ENCODE assay signal across 22 cellular contexts in the genomic region with DNA sequence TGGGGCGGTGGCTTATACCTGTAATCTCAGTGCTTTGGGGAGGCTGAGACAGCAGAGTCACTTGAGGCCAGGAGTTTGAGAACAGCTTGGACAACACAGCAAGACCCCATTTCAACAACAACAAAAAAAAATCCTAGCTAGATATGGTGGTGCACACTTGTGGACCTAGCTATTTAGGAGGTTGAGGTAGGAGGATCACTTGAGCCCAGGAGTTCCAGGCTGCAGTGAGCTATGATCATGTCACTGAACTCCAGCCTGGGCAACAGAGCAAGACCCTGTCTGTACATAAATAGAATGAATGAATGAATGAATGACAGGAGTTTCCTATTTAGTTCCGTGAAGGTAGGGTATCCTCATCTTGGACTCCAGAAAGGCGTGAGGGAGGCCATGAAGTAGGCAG.
DNase-seq lines count a peak whose midpoint lies in the region; FAIRE-seq and TF ChIP-seq lines count a peak whose summit lies in the region.
"Had no signal": no experiment of that assay in that cellular context is flagged by ENCODE, and none has a peak within 500 bp of the region (broad histone marks: within the 10 kb centered on the region; RNA-seq: fewer than 3 reads in every experiment).

No MANE protein-coding gene starts in this region.

- peak overlapping the region; percentile 71 for H3K4me2 ChIP-seq in H9 (ENCODE audit: insufficient read depth, insufficient read length, low read length)
- H3K4me2 ChIP-seq in PC-9 = peak overlapping the region; percentile 93
- peak overlapping the region; percentile 71 to 85; a peak in 2 of 4 replicates for H3K4me2 ChIP-seq in H1 (ENCODE audit: insufficient read depth in 1 of 2, low read depth in 2 of 2, low read length in 2 of 2)
- H3K4me2 ChIP-seq in neural cell (ENCODE audit: low read length) = no peak overlapping the region

- H4K8ac ChIP-seq in H9 (replicated peaks; ENCODE audit: insufficient read length, low read depth, low read length) = no peak overlapping the region
- no peak overlapping the region for H4K8ac ChIP-seq in H1 (ENCODE audit: extremely low read depth, insufficient read depth, low read length)

- no peak for FAIRE-seq in H1 (lab: Jason Lieb, UNC)
- FAIRE-seq: GM12891, RCC 7860 had no signal

- H3K4me3 Mint-ChIP-seq in H9 (peak overlapping the region; percentile 57 to 72; a peak in 3 of 5 replicates), osteocyte (ENCODE audit: unreplicated experiment) (no peak overlapping the region)
- H3K4me3 Mint-ChIP-seq: CD4-positive, alpha-beta T cell; IgD-negative memory B cell had no signal

- H3K9ac ChIP-seq in H9 (ENCODE audit: extremely low read depth, insufficient read length, low read length) (no peak overlapping the region), H1 (replicated peaks in 1 of 4; ENCODE audit: extremely low read depth in 1 of 4, low read depth in 3 of 4, low read length in 3 of 4) (no peak overlapping the region), neural cell (ENCODE audit: low read length) (no peak overlapping the region)
- H3K9ac ChIP-seq: BLaER1, GM23248 had no signal

- H2BK15ac ChIP-seq in H9 (ENCODE audit: low read depth, low read length) (no peak overlapping the region), H1 (ENCODE audit: low read length) (no peak overlapping the region)

- H4K91ac ChIP-seq in H9 (ENCODE audit: insufficient read length, low read depth, low read length) (no peak overlapping the region), H1 (replicated peaks; ENCODE audit: insufficient read length, low read length) (no peak overlapping the region)

- H3K36me3 ChIP-seq in PC-9 (ENCODE audit: low read depth) (no peaks in the 10 kb centered on the region), H1 (ENCODE audit: control insufficient read depth in 2 of 4, insufficient read depth in 4 of 4, low read length in 3 of 4) (no peaks in the 10 kb centered on the region), neural cell (ENCODE audit: insufficient read depth, low read length) (no peaks in the 10 kb centered on the region)
- H3K36me3 ChIP-seq: BLaER1, SJCRH30 had no signal

- POLR2A ChIA-PET in PC-9 (lab: Charles Lee; ENCODE audit: unreplicated experiment) = no interaction called here
- POLR2A ChIA-PET in H1 (lab: Charles Lee; ENCODE audit: partially characterized antibody) = no interaction called here

- H3K9me2 ChIP-seq in PC-9 (ENCODE audit: insufficient read depth) (no peaks in the 10 kb centered on the region), neural cell (ENCODE audit: insufficient read depth, low read length) (no peaks in the 10 kb centered on the region)

- H4K20me1 ChIP-seq in H9 (ENCODE audit: control insufficient read depth, insufficient read depth, insufficient read length) (no peaks in the 10 kb centered on the region), PC-9 (ENCODE audit: insufficient read depth) (no peaks in the 10 kb centered on the region), H1 (replicated peaks in 1 of 2; ENCODE audit: control insufficient read depth in 1 of 2, insufficient read depth in 2 of 2, low read length in 2 of 2) (peaks cover 2 to 12% of the 10 kb centered on the region in 2 experiments), neural cell (ENCODE audit: insufficient read depth) (no peaks in the 10 kb centered on the region)

- H2BK120ac ChIP-seq in H9 (ENCODE audit: low read depth, low read length, poor library complexity, severe bottlenecking) (no peak overlapping the region), H1 (replicated peaks; ENCODE audit: low read depth, low read length) (no peak overlapping the region)

- TF ChIP-seq CTCF in H9 (conservative IDR thresholded peaks at IDR 0.05) (no peak), PC-9 (conservative IDR thresholded peaks at IDR 0.05) (no peak), H1 (IDR thresholded peaks at IDR 0.05; ENCODE audit: control extremely low read depth in 1 of 3, insufficient read depth in 1 of 3, low read depth in 1 of 3, low read length in 3 of 3) (no peak), neural cell (IDR thresholded peaks at IDR 0.05; ENCODE audit: poor library complexity, severe bottlenecking) (no peak), osteocyte (IDR thresholded peaks at IDR 0.05) (no peak)

- H2BK5ac ChIP-seq in H9 (ENCODE audit: insufficient read length, low read length) (no peak overlapping the region), H1 (ENCODE audit: low read depth, low read length) (no peak overlapping the region)

- H3K27me3 ChIP-seq in H9 (ENCODE audit: insufficient read depth, low read length) (peaks cover 7% of the 10 kb centered on the region; the same call in 1 of the 2 replicates), PC-9 (ENCODE audit: insufficient read depth, low read depth) (peaks cover 17% of the 10 kb centered on the region), H1 (replicated peaks in 1 of 4; ENCODE audit: control insufficient read depth in 3 of 4, extremely low read depth in 1 of 4, insufficient read depth in 3 of 4, low read length in 3 of 4) (peaks cover 3 to 35% (median 24%) of the 10 kb centered on the region in 4 experiments), neural cell (ENCODE audit: insufficient read depth, low read depth, low read length) (peaks cover 51% of the 10 kb centered on the region)
- H3K27me3 ChIP-seq: SJCRH30 had no signal

- no peak for TF ChIP-seq POLR2A in H1 (IDR thresholded peaks at IDR 0.05; ENCODE audit: control extremely low read depth in 1 of 2, low read depth in 2 of 2, low read length in 2 of 2)

- H3K27me3 Mint-ChIP-seq in H9 (ENCODE audit: low read depth) (peaks cover 53% of the 10 kb centered on the region), osteocyte (ENCODE audit: unreplicated experiment) (peaks cover 42% of the 10 kb centered on the region)

- no CpG with 5 or more reads among the region's 3 CpGs for WGBS in H9 (ENCODE audit: extremely low coverage, insufficient read length, low lambda C conversion rate)
- 83% methylated on average over 3 of the region's 3 CpGs; no CpG with 5 or more reads in 1 of the 2 experiments for WGBS in H1 (ENCODE audit: extremely low coverage in 1 of 2, insufficient coverage in 1 of 2, insufficient read length in 1 of 2, insufficient replicate concordance in 2 of 2, low coverage in 1 of 2, low lambda C conversion rate in 2 of 2, missing lambda C conversion rate in 1 of 2), 2 experiments

- H3K4ac ChIP-seq in H9 (ENCODE audit: low read depth, low read length) = no peak overlapping the region
- H3K4ac ChIP-seq in H1 (replicated peaks; ENCODE audit: insufficient read length, low read depth, low read length) = no peak overlapping the region

- H3K14ac ChIP-seq in H9 (ENCODE audit: insufficient read depth, low read length) (no peak overlapping the region), H1 (ENCODE audit: insufficient read length) (no peak overlapping the region)

- H3T11ph ChIP-seq in H9 (ENCODE audit: low read length) = no peak overlapping the region

- H4K5ac ChIP-seq in H9 (ENCODE audit: insufficient read length, low read depth, low read length) (no peak overlapping the region), H1 (ENCODE audit: insufficient read length, low read depth, low read length) (no peak overlapping the region)

- H3K36me3 Mint-ChIP-seq in H9 (ENCODE audit: insufficient read depth in 1 of 3, low read depth in 3 of 3) (no peaks in the 10 kb centered on the region), osteocyte (ENCODE audit: unreplicated experiment) (no peaks in the 10 kb centered on the region)

- TF ChIP-seq RAD21 in H1 (IDR thresholded peaks at IDR 0.05 in 1 of 2, conservative IDR thresholded peaks at IDR 0.05 in 1 of 2; ENCODE audit: low read depth in 2 of 2, low read length in 2 of 2) = no peak
- TF ChIP-seq RAD21 in neural cell (conservative IDR thresholded peaks at IDR 0.05) = no peak

- H3K4me1 Mint-ChIP-seq in H9 (peaks cover 15 to 16% of the 10 kb centered on the region in 2 experiments), osteocyte (ENCODE audit: unreplicated experiment) (peaks cover 10% of the 10 kb centered on the region)

- H3F3A ChIP-seq in PC-9 (ENCODE audit: insufficient read depth, low read depth) (peaks cover 14% of the 10 kb centered on the region; the same call in 1 of the 2 replicates), neural cell (ENCODE audit: insufficient read depth, low read length, poor library complexity, severe bottlenecking) (no peaks in the 10 kb centered on the region)

- BruUV-seq in PC-9 (replicated peaks; lab: Mats Ljungman, UMichigan) = no TSS peak

- no peak for TF ChIP-seq EP300 in H1 (IDR thresholded peaks at IDR 0.05; ENCODE audit: borderline replicate concordance in 1 of 2, low read depth in 2 of 2, low read length in 2 of 2)
- no peak for TF ChIP-seq EP300 in neural cell (conservative IDR thresholded peaks at IDR 0.05; ENCODE audit: poor library complexity, severe bottlenecking)

- H3K4me3 ChIP-seq in PC-9 (peak overlapping the region; percentile 60; the same call in 1 of the 2 replicates), H1 (ENCODE audit: extremely low read depth in 1 of 4, insufficient read depth in 2 of 4, low read depth in 3 of 4, low read length in 4 of 4) (peak overlapping the region in 1 of 4 experiments; percentile 57; a peak in 1 of 8 replicates), neural cell (ENCODE audit: low read length) (peak overlapping the region; percentile 83)
- H3K4me3 ChIP-seq: BLaER1, SJCRH30 had no signal

- H2AFZ ChIP-seq in H9 (ENCODE audit: low read length) = no peak overlapping the region
- H2AFZ ChIP-seq in PC-9 = no peak overlapping the region
- H2AFZ ChIP-seq in H1 (ENCODE audit: low read length) = no peak overlapping the region
- H2AFZ ChIP-seq in neural cell (ENCODE audit: low read depth, low read length) = no peak overlapping the region
- H2AFZ ChIP-seq: GM23248 had no signal

- H2BK20ac ChIP-seq in H9 (ENCODE audit: low read depth, low read length, poor library complexity, severe bottlenecking) (no peak overlapping the region), H1 (ENCODE audit: low read length) (no peak overlapping the region)

- H3K18ac ChIP-seq in H9 (ENCODE audit: insufficient read length, low read depth, low read length) = no peak overlapping the region
- no peak overlapping the region for H3K18ac ChIP-seq in H1 (ENCODE audit: extremely low read depth, low read length)

- no peaks in the 10 kb centered on the region; a peak in 1 of 5 replicates for H3K9me3 Mint-ChIP-seq in H9
- H3K9me3 Mint-ChIP-seq in osteocyte (ENCODE audit: unreplicated experiment) = no peaks in the 10 kb centered on the region
- H3K9me3 Mint-ChIP-seq: CD4-positive, alpha-beta T cell had no signal

- H2BK12ac ChIP-seq in H9 (ENCODE audit: insufficient read length, low read depth, low read length) (no peak overlapping the region), H1 (ENCODE audit: low read depth, low read length) (no peak overlapping the region)

- intact Hi-C loops in PC-9 (cut with micrococcal nuclease; ENCODE audit: unreplicated experiment) = loop anchor here (2.0 kb wide), 1 partner anchor 29 kb away; no protein-coding TSS in a partner anchor

- no peak for DNase-seq in H9
- no peak for DNase-seq in PC-9
- DNase-seq in H1 (ENCODE audit: low read depth in 1 of 2, low spot score in 2 of 2) = no peak
- DNase-seq in NCI-H345 treated with DMSO at 0.1 percent for 48 hours (lab: John Stamatoyannopoulos, UW; ENCODE audit: unreplicated experiment) = no peak
- DNase-seq in AG20443 (ENCODE audit: low spot score) = no peak
- no peak for DNase-seq in osteocyte (ENCODE audit: extremely low spot score, unreplicated experiment)
- DNase-seq: CD4-positive, alpha-beta T cell; DMS153; GM23248; MM.1S; NCI-H1092 treated with DMSO at 0.1 percent for 48 hours; NCI-H1436 treated with DMSO at 0.1 percent for 48 hours; NCI-H2029; NCI-H2227 treated with DMSO at 0.1 percent for 48 hours; NCI-H510A treated with DMSO at 0.1 percent for 48 hours; NCI-H748 treated with DMSO at 0.1 percent for 48 hours; SJCRH30 had no signal

- H3K56ac ChIP-seq in H9 (ENCODE audit: insufficient read length, low read depth, low read length) = no peak overlapping the region
- H3K56ac ChIP-seq in H1 (replicated peaks; ENCODE audit: insufficient read length, low read depth, low read length) = no peak overlapping the region

- H3K23ac ChIP-seq in H9 (ENCODE audit: insufficient read length, low read depth, low read length) (no peak overlapping the region), H1 (ENCODE audit: insufficient read length) (no peak overlapping the region)

- H3K27ac Mint-ChIP-seq in H9 (no peak overlapping the region), osteocyte (ENCODE audit: unreplicated experiment) (no peak overlapping the region)
- H3K27ac Mint-ChIP-seq: CD4-positive, alpha-beta T cell; IgD-negative memory B cell had no signal

- H3K4me1 ChIP-seq in H9 (ENCODE audit: insufficient read depth, low read length) (peaks cover 5% of the 10 kb centered on the region; the same call in 1 of the 2 replicates), PC-9 (replicated peaks; ENCODE audit: insufficient read depth) (peaks cover 41% of the 10 kb centered on the region), H1 (replicated peaks in 1 of 4; ENCODE audit: control insufficient read depth in 3 of 4, insufficient read depth in 4 of 4, low read length in 3 of 4) (peaks cover 0 to 18% (median 10%) of the 10 kb centered on the region in 4 experiments; a peak in 5 of 7 replicates)
- H3K4me1 ChIP-seq: SJCRH30 had no signal

- CTCF ChIA-PET in PC-9 (lab: Charles Lee) (no interaction called here), H1 (lab: Charles Lee; ENCODE audit: partially characterized antibody) (interaction anchor here (1.2 to 2.3 kb wide), 2 partner anchors 12 to 17 kb away, joined by 3 to 7 read pairs; no protein-coding TSS in a partner anchor)

- peaks cover 5% of the 10 kb centered on the region for H3K23me2 ChIP-seq in H9 (ENCODE audit: insufficient read length, low read depth, low read length, poor library complexity, severe bottlenecking)
- peaks cover 9% of the 10 kb centered on the region; the same call in 1 of the 2 replicates for H3K23me2 ChIP-seq in H1 (ENCODE audit: low read depth, low read length)

- H3K9me3 ChIP-seq in H9 (ENCODE audit: control insufficient read depth, low read depth, low read length) = no peaks in the 10 kb centered on the region
- no peaks in the 10 kb centered on the region for H3K9me3 ChIP-seq in PC-9 (ENCODE audit: insufficient read depth, low read depth)
- no peaks in the 10 kb centered on the region for H3K9me3 ChIP-seq in H1 (ENCODE audit: insufficient read depth in 2 of 2, low read depth in 1 of 2, low read length in 1 of 2)
- H3K9me3 ChIP-seq in neural cell (ENCODE audit: low read length) = no peaks in the 10 kb centered on the region
- H3K9me3 ChIP-seq: BLaER1, SJCRH30 had no signal

- no peak overlapping the region for H2AK5ac ChIP-seq in H9 (ENCODE audit: insufficient read length, low read length)
- H2AK5ac ChIP-seq in H1 (ENCODE audit: low read depth, low read length) = no peak overlapping the region

- H3K27ac ChIP-seq in H9 (ENCODE audit: insufficient read length, low read depth, low read length) (no peak overlapping the region), PC-9 (no peak overlapping the region), H1 (ENCODE audit: low read depth, low read length) (no peak overlapping the region), neural cell (ENCODE audit: low read length) (no peak overlapping the region)
- H3K27ac ChIP-seq: BLaER1, GM23248, SJCRH30 had no signal

- H3K79me1 ChIP-seq in H9 (ENCODE audit: insufficient read depth, low read depth, low read length, poor library complexity, severe bottlenecking) (no peaks in the 10 kb centered on the region), H1 (ENCODE audit: low read depth, low read length) (no peaks in the 10 kb centered on the region; the same call in 1 of the 2 replicates)

- H3K79me2 ChIP-seq in H9 (ENCODE audit: insufficient read depth, low read length) (no peaks in the 10 kb centered on the region), PC-9 (ENCODE audit: low read depth) (peaks cover under 1% of the 10 kb centered on the region; the same call in 1 of the 2 replicates), H1 (ENCODE audit: control insufficient read depth in 1 of 2, insufficient read depth in 2 of 2, low read length in 2 of 2) (no peaks in the 10 kb centered on the region), neural cell (replicated peaks; ENCODE audit: insufficient read depth, low read length) (no peaks in the 10 kb centered on the region)
